24 cellular contexts compared by ENCODE assay signal in genomic region chr19:7336321-7336973, GRCh38. TPM values are rescaled to one million over a fixed set of nuclear protein-coding genes. Genes with fewer than 3 reads are reported as not detected.
DNase-seq lines count a peak whose midpoint lies in the region; ATAC-seq and TF ChIP-seq lines count a peak whose summit lies in the region.
"Had no signal": no experiment of that assay in that cellular context is flagged by ENCODE, and none has a peak within 500 bp of the region (broad histone marks: within the 10 kb centered on the region; RNA-seq: fewer than 3 reads in every experiment).

No MANE protein-coding gene starts in this region.

- H3K4me1 Mint-ChIP-seq in stimulated activated effector memory CD8-positive, alpha-beta T cell treated with anti-CD3 and anti-CD28 coated beads, Interleukin-12 subunit alpha, Interleukin-12 subunit beta, amount 100 ng/mL, for 72 hours = peaks cover 29% of the 10 kb centered on the region

- no peaks in the 10 kb centered on the region for H3K27me3 ChIP-seq in DOHH2 (ENCODE audit: control insufficient read depth, low read length)
- no peaks in the 10 kb centered on the region for H3K27me3 ChIP-seq in Loucy (ENCODE audit: insufficient read depth, low read length, poor library complexity, severe bottlenecking)
- H3K27me3 ChIP-seq: gastroesophageal sphincter, left lung had no signal

- H3K4me2 ChIP-seq in DOHH2 (ENCODE audit: low read length) = peak overlapping the region; percentile 90
- H3K4me2 ChIP-seq in Loucy (ENCODE audit: low read depth, low read length, poor library complexity, severe bottlenecking) = peak overlapping the region; percentile 91

- peaks cover 39% of the 10 kb centered on the region for H3F3A ChIP-seq in DOHH2 (ENCODE audit: control insufficient read depth, insufficient read depth)
- H3F3A ChIP-seq in Loucy (ENCODE audit: low read depth) = peaks cover 18% of the 10 kb centered on the region

- H3K9me2 ChIP-seq in DOHH2 (replicated peaks; ENCODE audit: control insufficient read depth, low read length) (no peaks in the 10 kb centered on the region), Loucy (replicated peaks; ENCODE audit: low read depth, low read length) (no peaks in the 10 kb centered on the region)

- TF ChIP-seq CTCF in DOHH2 (IDR thresholded peaks at IDR 0.05; ENCODE audit: low read depth, low read length, poor library complexity, severe bottlenecking) (no peak), Loucy (conservative IDR thresholded peaks at IDR 0.05; ENCODE audit: low read length) (no peak)

- DNase-seq in dermis blood vessel endothelial cell (peak; percentile 54), A172 (ENCODE audit: low spot score) (no peak)
- DNase-seq in stimulated activated effector memory CD8-positive, alpha-beta T cell treated with anti-CD3 and anti-CD28 coated beads, Interleukin-12 subunit alpha, Interleukin-12 subunit beta, amount 100 ng/mL, for 72 hours (ENCODE audit: low spot score in 2 of 2) = no peak
- DNase-seq in NK-92 treated with Interleukin-12 subunit alpha and Interleukin-12 subunit beta, amount 100 ng/mL, for 24 hours (lab: John Stamatoyannopoulos, UW) = no peak
- DNase-seq: activated CD4-positive, CD25-positive, alpha-beta regulatory T cell treated with anti-CD3 and anti-CD28 coated beads, Interleukin-2, amount 50 U/mL, for 72 hours; activated CD8-positive, alpha-beta T cell treated with anti-CD3 and anti-CD28 coated beads for 36 hours; activated naive CD8-positive, alpha-beta T cell treated with anti-CD3 and anti-CD28 coated beads, Interleukin-2, amount 10 ng/mL, durations not matched to agents 7 days and 5 days; activated T-cell treated with anti-CD3 and anti-CD28 coated beads for 4 hours; CD4-positive, CD25-positive, alpha-beta regulatory T cell; EL; left lung; naive thymus-derived CD8-positive, alpha-beta T cell; NCI-H1436; NCI-H2081 treated with DMSO at 0.1 percent for 48 hours; NCI-H345; NCI-H748 treated with DMSO at 0.1 percent for 48 hours; stimulated activated CD4-positive, alpha-beta T cell treated with anti-CD3 and anti-CD28 coated beads, Interleukin-2, amount 100 ng/mL, for 48 hours had no signal

- peaks cover 5% of the 10 kb centered on the region for H3K9me3 ChIP-seq in DOHH2 (ENCODE audit: control insufficient read depth, insufficient read depth, low read length)
- no peaks in the 10 kb centered on the region for H3K9me3 ChIP-seq in Loucy (ENCODE audit: insufficient read depth, low read depth, low read length)
- H3K9me3 ChIP-seq: gastroesophageal sphincter, HAP-1, left lung had no signal

- peak overlapping the region; percentile 78 for H3K9ac ChIP-seq in Loucy (ENCODE audit: low read depth, low read length, poor library complexity, severe bottlenecking)

- peaks cover 4% of the 10 kb centered on the region; the same call in 1 of the 2 replicates for H3K36me3 ChIP-seq in DOHH2 (ENCODE audit: control insufficient read depth, low read length)
- no peaks in the 10 kb centered on the region for H3K36me3 ChIP-seq in Loucy (ENCODE audit: insufficient read depth, low read length)
- H3K36me3 ChIP-seq: gastroesophageal sphincter, HAP-1, left lung had no signal

- H2AFZ ChIP-seq in Loucy (ENCODE audit: low read length) = no peak overlapping the region

- H3K27ac ChIP-seq in DOHH2 (ENCODE audit: low read depth, low read length) = peak overlapping the region; percentile 99

- H3K4me3 ChIP-seq in DOHH2 (ENCODE audit: low read length) = peak overlapping the region; percentile 70
- H3K4me3 ChIP-seq in Loucy (ENCODE audit: low read length, poor library complexity, severe bottlenecking) = peak overlapping the region; percentile 67
- H3K4me3 ChIP-seq: gastroesophageal sphincter, HAP-1, K562, left lung had no signal

- H4K20me1 ChIP-seq in DOHH2 (ENCODE audit: control insufficient read depth, insufficient read depth, low read depth, low read length) (no peaks in the 10 kb centered on the region), Loucy (ENCODE audit: insufficient read depth, low read length, poor library complexity, severe bottlenecking) (no peaks in the 10 kb centered on the region)

- no peaks in the 10 kb centered on the region for H3K9me3 Mint-ChIP-seq in stimulated activated effector memory CD8-positive, alpha-beta T cell treated with anti-CD3 and anti-CD28 coated beads, Interleukin-12 subunit alpha, Interleukin-12 subunit beta, amount 100 ng/mL, for 72 hours
- H3K9me3 Mint-ChIP-seq: activated CD8-positive, alpha-beta T cell treated with anti-CD3 and anti-CD28 coated beads for 36 hours; naive thymus-derived CD8-positive, alpha-beta T cell had no signal

- H3K27ac Mint-ChIP-seq in stimulated activated effector memory CD8-positive, alpha-beta T cell treated with anti-CD3 and anti-CD28 coated beads, Interleukin-12 subunit alpha, Interleukin-12 subunit beta, amount 100 ng/mL, for 72 hours = no peak overlapping the region
- H3K27ac Mint-ChIP-seq: activated CD8-positive, alpha-beta T cell treated with anti-CD3 and anti-CD28 coated beads for 36 hours had no signal

- H3K36me3 Mint-ChIP-seq in stimulated activated effector memory CD8-positive, alpha-beta T cell treated with anti-CD3 and anti-CD28 coated beads, Interleukin-12 subunit alpha, Interleukin-12 subunit beta, amount 100 ng/mL, for 72 hours = no peaks in the 10 kb centered on the region
- H3K36me3 Mint-ChIP-seq: activated naive CD8-positive, alpha-beta T cell treated with anti-CD3 and anti-CD28 coated beads, Interleukin-2, amount 10 ng/mL, durations not matched to agents 7 days and 5 days; CD4-positive, CD25-positive, alpha-beta regulatory T cell; naive thymus-derived CD8-positive, alpha-beta T cell had no signal

- no peak for ATAC-seq in stimulated activated effector memory CD8-positive, alpha-beta T cell treated with anti-CD3 and anti-CD28 coated beads, Interleukin-12 subunit alpha, Interleukin-12 subunit beta, amount 100 ng/mL, for 72 hours
- ATAC-seq in HG03520 (IDR thresholded peaks at IDR 0.05; ENCODE audit: unreplicated experiment) (no peak), GM21737 (IDR thresholded peaks at IDR 0.05; ENCODE audit: unreplicated experiment) (no peak)
- ATAC-seq: activated CD8-positive, alpha-beta T cell treated with anti-CD3 and anti-CD28 coated beads for 36 hours; gastroesophageal sphincter; K562; left lung had no signal

- H3K4me3 Mint-ChIP-seq in stimulated activated effector memory CD8-positive, alpha-beta T cell treated with anti-CD3 and anti-CD28 coated beads, Interleukin-12 subunit alpha, Interleukin-12 subunit beta, amount 100 ng/mL, for 72 hours = peak overlapping the region; percentile 42
- H3K4me3 Mint-ChIP-seq: activated CD8-positive, alpha-beta T cell treated with anti-CD3 and anti-CD28 coated beads for 36 hours had no signal

- H3K4me1 ChIP-seq in DOHH2 (ENCODE audit: control insufficient read depth, low read length) (peaks cover 98% of the 10 kb centered on the region), Loucy (ENCODE audit: insufficient read depth, low read length, poor library complexity, severe bottlenecking) (peaks cover 66% of the 10 kb centered on the region)
- H3K4me1 ChIP-seq: gastroesophageal sphincter, HAP-1 had no signal

- no peaks in the 10 kb centered on the region for H3K79me2 ChIP-seq in DOHH2 (ENCODE audit: control insufficient read depth, low read length)
- H3K79me2 ChIP-seq in Loucy (ENCODE audit: insufficient read depth, low read length) = no peaks in the 10 kb centered on the region

RNA-seq across cellular contexts. Expression of gene ARHGEF18, which starts 12.3 kb away (rescaled TPM):
- total RNA-seq in dermis blood vessel endothelial cell = 37.8 and 45.3 TPM in 2 replicates
- total RNA-seq in A172 (2014; rRNA removed; shearing (Covaris generic)) = 29.0 and 35.7 TPM in 2 replicates

RNA-seq across cellular contexts. Expression of gene INSR, which starts 42.2 kb away (rescaled TPM):
- 41.7 and 76.2 TPM in 2 replicates for total RNA-seq in dermis blood vessel endothelial cell
- total RNA-seq in A172 (2014; rRNA removed; shearing (Covaris generic)) = 7.2 and 8.4 TPM in 2 replicates
